In the genomic region with DNA sequence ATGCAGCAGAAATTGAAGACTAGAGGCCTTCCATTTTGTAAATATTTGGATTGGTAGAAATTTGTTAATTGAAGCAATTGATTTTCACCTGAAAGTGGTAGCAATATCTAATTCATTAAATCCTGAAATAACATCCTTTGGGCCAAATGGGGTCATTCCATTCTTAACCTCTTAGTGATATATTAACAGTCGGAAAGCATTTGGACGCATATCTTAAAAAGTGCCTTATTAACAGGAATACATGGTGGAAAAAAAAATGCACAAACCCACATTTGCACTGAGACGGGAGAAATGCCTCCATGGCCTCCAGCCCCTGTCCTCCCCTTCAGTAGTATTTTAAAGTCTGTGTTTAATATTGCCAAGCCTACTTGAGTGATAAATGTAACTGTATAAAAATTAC, we compare ENCODE assay signal across 23 cellular contexts.
"Had no signal": no experiment of that assay in that cellular context is flagged by ENCODE, and none has a peak within 500 bp of the region (broad histone marks: within the 10 kb centered on the region; RNA-seq: fewer than 3 reads in every experiment).

No MANE protein-coding gene starts in this region.

- H3K9ac ChIP-seq: neural progenitor cell, parathyroid adenoma had no signal

- H3K27ac ChIP-seq: colonic mucosa, gastrocnemius medialis, heart left ventricle, left lung, neural progenitor cell, parathyroid adenoma, sigmoid colon, spleen, testis, tibial artery, upper lobe of left lung had no signal

- H3K27me3 ChIP-seq: colonic mucosa, gastrocnemius medialis, heart left ventricle, left lung, neural progenitor cell, sigmoid colon, spleen, testis, tibial artery, upper lobe of left lung had no signal

- H3K9me3 ChIP-seq: colonic mucosa, gastrocnemius medialis, heart left ventricle, left lung, sigmoid colon, spleen, testis, tibial artery, upper lobe of left lung had no signal

- H3K4me1 ChIP-seq: colonic mucosa, gastrocnemius medialis, heart left ventricle, left lung, neural progenitor cell, parathyroid adenoma, sigmoid colon, spleen, testis, upper lobe of left lung had no signal

- DNase-seq: colonic mucosa; effector memory CD4-positive, alpha-beta T cell; erythroblast; gastrocnemius medialis; heart left ventricle; hippocampal formation; immature natural killer cell; left lung; mesendoderm; midbrain; naive thymus-derived CD4-positive, alpha-beta T cell; right cardiac atrium; sigmoid colon; spleen; stimulated activated CD4-positive, alpha-beta T cell treated with anti-CD3 and anti-CD28 coated beads, Interleukin-4, amount 100 ng/mL, for 4 hours; stimulated activated naive CD8-positive, alpha-beta T cell treated with anti-CD3 and anti-CD28 coated beads, Interleukin-15, Interleukin-2, amounts not matched to agents 100 U/mL and 50 U/mL, for 24 hours; substantia nigra; testis; tibial artery; upper lobe of left lung had no signal

- H3K4me3 ChIP-seq: colonic mucosa, gastrocnemius medialis, heart left ventricle, left lung, neural progenitor cell, sigmoid colon, spleen, testis, tibial artery, upper lobe of left lung had no signal

- H2AFZ ChIP-seq: neural progenitor cell, parathyroid adenoma had no signal

- ATAC-seq: gastrocnemius medialis; heart left ventricle; left lung; naive thymus-derived CD4-positive, alpha-beta T cell; right cardiac atrium; stimulated activated memory B cell treated with anti-CD40 and anti-IgM and Interleukin-4, amounts not matched to agents 10 μg/mL and 1 μg/mL and 100 μg/mL, for 72 hours; stimulated activated naive CD8-positive, alpha-beta T cell treated with anti-CD3 and anti-CD28 coated beads, Interleukin-15, Interleukin-2, amounts not matched to agents 100 U/mL and 50 U/mL, for 24 hours had no signal

- H3K4me2 ChIP-seq: neural progenitor cell had no signal

- H3K36me3 ChIP-seq: colonic mucosa, gastrocnemius medialis, heart left ventricle, left lung, neural progenitor cell, sigmoid colon, spleen, tibial artery, upper lobe of left lung had no signal
